In the genomic region with DNA sequence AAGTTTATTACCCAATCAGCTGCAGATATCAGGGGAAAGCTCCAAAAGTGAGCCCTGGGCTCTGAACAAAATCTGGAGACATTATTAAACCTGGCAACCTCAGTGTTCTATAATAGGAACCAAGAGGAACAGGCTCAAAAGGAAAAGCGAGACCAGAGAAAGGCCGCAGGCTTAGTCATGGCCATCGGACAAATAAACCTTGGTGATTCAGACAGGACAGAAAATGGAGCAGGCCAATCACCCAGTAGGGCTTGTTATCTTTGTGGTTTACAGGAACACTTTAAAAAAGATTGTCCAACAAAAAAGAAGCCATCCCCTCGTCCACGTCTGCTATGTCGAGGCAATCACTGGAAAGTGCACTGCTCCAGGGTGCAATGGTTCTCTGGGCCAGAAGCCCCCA, we compare ENCODE assay signal across 26 cellular contexts. TPM values are rescaled to one million over a fixed set of nuclear protein-coding genes. Genes with fewer than 3 reads are reported as not detected.
DNase-seq lines count a peak whose midpoint lies in the region; TF ChIP-seq lines count a peak whose summit lies in the region.
"Had no signal": no experiment of that assay in that cellular context is flagged by ENCODE, and none has a peak within 500 bp of the region (broad histone marks: within the 10 kb centered on the region; RNA-seq: fewer than 3 reads in every experiment).

No MANE protein-coding gene starts in this region.

- H3K4me3 ChIP-seq in breast epithelium: no peak overlapping the region
- no peak overlapping the region for H3K4me3 ChIP-seq in fibroblast of lung (replicated peaks in 1 of 4; ENCODE audit: control extremely low read depth in 1 of 4, insufficient read depth in 1 of 4, low read depth in 3 of 4, low read length in 4 of 4)
- no peak overlapping the region for H3K4me3 ChIP-seq in A673 (ENCODE audit: low read depth, low read length, poor library complexity, severe bottlenecking)
- no peak overlapping the region for H3K4me3 ChIP-seq in neural progenitor cell
- H3K4me3 ChIP-seq: MG63, prostate gland, sigmoid colon, tibial artery had no signal

- H3K9me3 ChIP-seq in breast epithelium (no peaks in the 10 kb centered on the region), fibroblast of lung (ENCODE audit: control insufficient read depth, insufficient read depth, low read depth, low read length) (no peaks in the 10 kb centered on the region), A673 (ENCODE audit: low read depth, low read length, poor library complexity, severe bottlenecking) (no peaks in the 10 kb centered on the region), neural progenitor cell (ENCODE audit: low read depth) (no peaks in the 10 kb centered on the region)
- H3K9me3 ChIP-seq: prostate gland, sigmoid colon, tibial artery had no signal

- CTCF ChIA-PET in MCF 10A (lab: Yijun Ruan, JAX): interaction anchor here (0.8 kb wide), 1 partner anchor 63 kb away, joined by 3 read pairs; no protein-coding TSS in a partner anchor
- CTCF ChIA-PET in A673 (lab: Charles Lee): no interaction called here

- H3K79me2 ChIP-seq in fibroblast of lung (ENCODE audit: control insufficient read depth, insufficient read depth, low read length) (no peaks in the 10 kb centered on the region), neural progenitor cell (ENCODE audit: low read depth) (no peaks in the 10 kb centered on the region)

- POLR2A ChIA-PET in MCF 10A (lab: Yijun Ruan, JAX) (no interaction called here), A673 (lab: Charles Lee; ENCODE audit: low non-redundant PET) (no interaction called here)

- intact Hi-C loops in MCF 10A (cut with micrococcal nuclease): no loop called here
- intact Hi-C loops in breast epithelium (cut with DNase I; ENCODE audit: low total_unique reads): no loop called here
- intact Hi-C loops in A673 (cut with micrococcal nuclease; ENCODE audit: unreplicated experiment): no loop called here

- H3K27ac Mint-ChIP-seq in MCF 10A (ENCODE audit: low read depth, unreplicated experiment): no peak overlapping the region
- H3K27ac Mint-ChIP-seq in osteocyte (ENCODE audit: unreplicated experiment): no peak overlapping the region
- H3K27ac Mint-ChIP-seq in neural progenitor cell: no peak overlapping the region
- H3K27ac Mint-ChIP-seq: B cell; dendritic cell treated with granulocyte-macrophage colony-stimulating factor and Interleukin-4, amounts not matched to agents 40 ng/mL and 50 ng/mL, for 4 days; stimulated activated naive CD8-positive, alpha-beta T cell treated with anti-CD3 and anti-CD28 coated beads, Interleukin-15, amount 100 ng/mL, for 72 hours had no signal

- H3K4me1 ChIP-seq in breast epithelium: no peaks in the 10 kb centered on the region
- peaks cover 3% of the 10 kb centered on the region for H3K4me1 ChIP-seq in fibroblast of lung (ENCODE audit: control insufficient read depth, extremely low read depth, insufficient read depth, low read length)
- H3K4me1 ChIP-seq in A673 (ENCODE audit: insufficient read depth, low read length, poor library complexity, severe bottlenecking): no peaks in the 10 kb centered on the region
- peaks cover 6% of the 10 kb centered on the region for H3K4me1 ChIP-seq in neural progenitor cell
- H3K4me1 ChIP-seq: prostate gland had no signal

- no peak overlapping the region for H2AFZ ChIP-seq in fibroblast of lung (ENCODE audit: low read length)
- H2AFZ ChIP-seq in neural progenitor cell (replicated peaks): no peak overlapping the region

- no TSS peak for BruUV-seq in MCF 10A (replicated peaks; lab: Mats Ljungman, UMichigan)
- BruUV-seq in A673 (replicated peaks; lab: Mats Ljungman, UMichigan): no TSS peak

- H3K36me3 ChIP-seq in breast epithelium: no peaks in the 10 kb centered on the region
- H3K36me3 ChIP-seq in fibroblast of lung (ENCODE audit: control insufficient read depth, insufficient read depth, low read length): no peaks in the 10 kb centered on the region
- H3K36me3 ChIP-seq in A673 (ENCODE audit: insufficient read depth, low read length, poor library complexity, severe bottlenecking): no peaks in the 10 kb centered on the region
- no peaks in the 10 kb centered on the region for H3K36me3 ChIP-seq in neural progenitor cell
- H3K36me3 ChIP-seq: MG63, prostate gland, sigmoid colon, tibial artery had no signal

- H3K4me1 Mint-ChIP-seq in MCF 10A (ENCODE audit: insufficient read depth, unreplicated experiment) (peaks cover 21% of the 10 kb centered on the region), osteocyte (ENCODE audit: unreplicated experiment) (no peaks in the 10 kb centered on the region), neural progenitor cell (peaks cover 4% of the 10 kb centered on the region)
- H3K4me1 Mint-ChIP-seq: B cell; stimulated activated naive CD8-positive, alpha-beta T cell treated with anti-CD3 and anti-CD28 coated beads, Interleukin-15, amount 100 ng/mL, for 72 hours had no signal

- peak; percentile 27 for DNase-seq in MCF 10A (ENCODE audit: unreplicated experiment)
- no peak for DNase-seq in breast epithelium (ENCODE audit: low spot score in 2 of 2)
- DNase-seq in amniotic epithelial cell (ENCODE audit: low read depth): peak; percentile 44
- peak; percentile 48 to 90 for DNase-seq in fibroblast of lung (ENCODE audit: low read depth in 2 of 2)
- DNase-seq in A673 (ENCODE audit: low spot score): no peak
- DNase-seq in osteocyte (ENCODE audit: extremely low spot score, unreplicated experiment): no peak
- DNase-seq in neural progenitor cell (ENCODE audit: low spot score): no peak
- DNase-seq in NOMO-1 treated with dmso at 0.1 percent for 144 hours (lab: John Stamatoyannopoulos, UW; ENCODE audit: unreplicated experiment): no peak
- DNase-seq: activated CD4-positive, CD25-positive, alpha-beta regulatory T cell treated with anti-CD3 and anti-CD28 coated beads, Interleukin-2, amount 50 U/mL, for 72 hours; activated T-cell treated with anti-CD3 and anti-CD28 coated beads, Interleukin-2, amount 50 U/mL, for 1 hour; DMS79 treated with DMSO at 0.1 percent for 48 hours; glutamatergic neuron; MG63; NCI-H1417; NCI-H2081 treated with DMSO at 0.1 percent for 48 hours; NCI-H345; NCI-H82; OCI-M1; SHP77; sigmoid colon; stimulated activated naive CD8-positive, alpha-beta T cell treated with anti-CD3 and anti-CD28 coated beads, Interleukin-15, amount 100 ng/mL, for 72 hours; tibial artery had no signal

- H3K27me3 Mint-ChIP-seq in MCF 10A (ENCODE audit: insufficient read depth, unreplicated experiment) (no peaks in the 10 kb centered on the region), osteocyte (ENCODE audit: unreplicated experiment) (no peaks in the 10 kb centered on the region), neural progenitor cell (ENCODE audit: insufficient read depth, low read depth) (peaks cover 2% of the 10 kb centered on the region)
- H3K27me3 Mint-ChIP-seq: dendritic cell treated with granulocyte-macrophage colony-stimulating factor and Interleukin-4, amounts not matched to agents 40 ng/mL and 50 ng/mL, for 4 days; stimulated activated naive CD8-positive, alpha-beta T cell treated with anti-CD3 and anti-CD28 coated beads, Interleukin-15, amount 100 ng/mL, for 72 hours had no signal

- H3K27ac ChIP-seq in breast epithelium (no peak overlapping the region), fibroblast of lung (ENCODE audit: insufficient read depth, low read length) (no peak overlapping the region), A673 (ENCODE audit: low read depth, low read length, poor library complexity, severe bottlenecking) (no peak overlapping the region), neural progenitor cell (no peak overlapping the region)
- H3K27ac ChIP-seq: 22Rv1, prostate gland, sigmoid colon, tibial artery had no signal

- H3F3A ChIP-seq in neural progenitor cell (ENCODE audit: low read depth): peaks cover 15% of the 10 kb centered on the region

- no peaks in the 10 kb centered on the region for H3K9me3 Mint-ChIP-seq in MCF 10A (ENCODE audit: unreplicated experiment)
- H3K9me3 Mint-ChIP-seq in osteocyte (ENCODE audit: unreplicated experiment): no peaks in the 10 kb centered on the region
- peaks cover 7% of the 10 kb centered on the region for H3K9me3 Mint-ChIP-seq in neural progenitor cell
- H3K9me3 Mint-ChIP-seq: dendritic cell treated with granulocyte-macrophage colony-stimulating factor and Interleukin-4, amounts not matched to agents 40 ng/mL and 50 ng/mL, for 4 days; stimulated activated naive CD8-positive, alpha-beta T cell treated with anti-CD3 and anti-CD28 coated beads, Interleukin-15, amount 100 ng/mL, for 72 hours had no signal

- no peak for TF ChIP-seq POLR2A in breast epithelium (IDR thresholded peaks at IDR 0.05)

- H3K9ac ChIP-seq in fibroblast of lung (ENCODE audit: insufficient read depth, low read length) (no peak overlapping the region), neural progenitor cell (no peak overlapping the region)

- no peaks in the 10 kb centered on the region for H4K20me1 ChIP-seq in fibroblast of lung (ENCODE audit: control insufficient read depth, extremely low read depth, insufficient read depth, low read length)
- H4K20me1 ChIP-seq in neural progenitor cell (ENCODE audit: low read depth): no peaks in the 10 kb centered on the region

- H3K4me2 ChIP-seq in fibroblast of lung (ENCODE audit: extremely low read depth, insufficient read depth, low read length) (no peak overlapping the region), neural progenitor cell (no peak overlapping the region)

- no peaks in the 10 kb centered on the region for H3K27me3 ChIP-seq in breast epithelium
- H3K27me3 ChIP-seq in fibroblast of lung (ENCODE audit: control insufficient read depth, insufficient read depth, low read length): no peaks in the 10 kb centered on the region
- no peaks in the 10 kb centered on the region for H3K27me3 ChIP-seq in A673 (replicated peaks; ENCODE audit: insufficient read depth, low read depth, low read length, poor library complexity)
- H3K27me3 ChIP-seq in neural progenitor cell: no peaks in the 10 kb centered on the region
- H3K27me3 ChIP-seq: MG63, sigmoid colon, tibial artery had no signal

- H3K4me3 Mint-ChIP-seq in MCF 10A (ENCODE audit: unreplicated experiment) (no peak overlapping the region), osteocyte (ENCODE audit: unreplicated experiment) (no peak overlapping the region), neural progenitor cell (no peak overlapping the region)
- H3K4me3 Mint-ChIP-seq: B cell; dendritic cell treated with granulocyte-macrophage colony-stimulating factor and Interleukin-4, amounts not matched to agents 40 ng/mL and 50 ng/mL, for 4 days; stimulated activated naive CD8-positive, alpha-beta T cell treated with anti-CD3 and anti-CD28 coated beads, Interleukin-15, amount 100 ng/mL, for 72 hours had no signal

- TF ChIP-seq CTCF in MCF 10A (IDR thresholded peaks at IDR 0.05; ENCODE audit: unreplicated experiment) (no peak), breast epithelium (IDR thresholded peaks at IDR 0.05) (no peak), fibroblast of lung (conservative IDR thresholded peaks at IDR 0.05 in 1 of 2, IDR thresholded peaks at IDR 0.05 in 1 of 2; ENCODE audit: low read depth in 1 of 2, low read length in 2 of 2) (no peak), A673 (conservative IDR thresholded peaks at IDR 0.05; ENCODE audit: low read depth, low read length) (no peak), osteocyte (IDR thresholded peaks at IDR 0.05) (no peak), neural progenitor cell (IDR thresholded peaks at IDR 0.05) (no peak)

- H3K36me3 Mint-ChIP-seq in MCF 10A (ENCODE audit: insufficient read depth, unreplicated experiment) (no peaks in the 10 kb centered on the region), osteocyte (ENCODE audit: unreplicated experiment) (no peaks in the 10 kb centered on the region), neural progenitor cell (no peaks in the 10 kb centered on the region)

RNA-seq across cellular contexts. Expression of gene PANX1, which starts 7.7 kb away (rescaled TPM):
- total RNA-seq in MCF 10A (2022): 26.1 and 30.1 TPM in 2 replicates
- total RNA-seq in breast epithelium: 10 to 100 TPM; 16.7 to 20.3 (median 17.7) TPM
- 38.5 and 54.5 TPM in 2 replicates for total RNA-seq in fibroblast of lung
- 34.5 and 51.7 TPM in 2 replicates for polyA plus RNA-seq in fibroblast of lung
- 28.0 and 37.8 TPM in 2 replicates for polyA plus RNA-seq in fibroblast of lung (2012)
- 36.0 and 41.5 TPM in 2 replicates for polyA minus RNA-seq in fibroblast of lung (ENCODE audit: low replicate concordance)
- 34.2 and 39.0 TPM in 2 replicates for total RNA-seq in A673 (2021)
- 24.9 and 29.2 TPM in 2 replicates for total RNA-seq in osteocyte
- 26.1 and 26.4 TPM in 2 replicates for total RNA-seq in neural progenitor cell (ENCODE audit: low replicate concordance)

Comparison
In these comparisons a context has a peak if more than half of its experiments do, and no peak if none do; other contexts are left out.
1. DNase-seq: peak in MCF 10A (single experiment), amniotic epithelial cell (single experiment) and fibroblast of lung (2 of 2); none in breast epithelium (0 of 2), A673 (single experiment), osteocyte (single experiment), neural progenitor cell (single experiment) and NOMO-1 treated with dmso at 0.1 percent for 144 hours (single experiment).